In genomic region chr3:25284249-25284648, GRCh38 we compare ENCODE assay signal across 20 cellular contexts.
"Had no signal": no experiment of that assay in that cellular context is flagged by ENCODE, and none has a peak within 500 bp of the region (broad histone marks: within the 10 kb centered on the region; RNA-seq: fewer than 3 reads in every experiment).

No MANE protein-coding gene starts in this region.

- H3K4me3 ChIP-seq: coronary artery, dorsolateral prefrontal cortex, esophagus squamous epithelium, gastrocnemius medialis, heart right ventricle, left lung, lower lobe of right lung had no signal

- H3K4me1 ChIP-seq: esophagus squamous epithelium, gastrocnemius medialis, heart right ventricle, left lung, lower lobe of right lung had no signal

- H3K27ac Mint-ChIP-seq: memory B cell had no signal

- H3K27ac ChIP-seq: coronary artery, dorsolateral prefrontal cortex, esophagus squamous epithelium, gastrocnemius medialis, heart right ventricle, left lung, lower lobe of right lung had no signal

- H3K4me1 Mint-ChIP-seq: memory B cell had no signal

- H3K27me3 ChIP-seq: dorsolateral prefrontal cortex, esophagus squamous epithelium, gastrocnemius medialis, heart right ventricle, left lung had no signal

- DNase-seq: dermis blood vessel endothelial cell; dorsolateral prefrontal cortex; effector CD4-positive, alpha-beta T cell; effector memory CD4-positive, alpha-beta T cell; esophagus squamous epithelium; foreskin fibroblast; foreskin melanocyte; gastrocnemius medialis; glutamatergic neuron; head of caudate nucleus; heart right ventricle; hippocampal formation; left cardiac atrium; left lung; left ventricle myocardium superior; lower lobe of right lung; mesendoderm; midbrain had no signal

- H3K36me3 ChIP-seq: esophagus squamous epithelium, gastrocnemius medialis, heart right ventricle, left lung, lower lobe of right lung had no signal

- H3K4me3 Mint-ChIP-seq: memory B cell had no signal

- H3K27me3 Mint-ChIP-seq: memory B cell had no signal

- H3K36me3 Mint-ChIP-seq: memory B cell had no signal

- H3K9me3 ChIP-seq: esophagus squamous epithelium, gastrocnemius medialis, heart right ventricle, left lung, lower lobe of right lung had no signal
